ENCODE assay signal across 8 cellular contexts in genomic region chr3:12966847-12967750, GRCh38.
DNase-seq lines count a peak whose midpoint lies in the region; ATAC-seq, FAIRE-seq and TF ChIP-seq lines count a peak whose summit lies in the region.

No MANE protein-coding gene starts in this region.

- no peak for FAIRE-seq in RCC 7860 (lab: Jason Lieb, UNC)

- intact Hi-C loops in adrenal gland (cut with DNase I) = no loop called here

- H3K4me3 ChIP-seq in adrenal gland (peak overlapping the region; percentile 33 to 91 (median 64)), iPS-20b (ENCODE audit: low read length) (peak overlapping the region; percentile 71)

- 5 to 23% (median 10%) methylated on average over 7 to 75 of the region's 75 CpGs for WGBS in adrenal gland, 4 donors

- no peaks in the 10 kb centered on the region for H3K9me3 ChIP-seq in adrenal gland (replicated peaks in 1 of 3)
- H3K9me3 ChIP-seq in iPS-20b (ENCODE audit: insufficient read depth, low read depth, low read length) = no peaks in the 10 kb centered on the region

- DNase-seq in AG20443 (ENCODE audit: low spot score) (peak; percentile 53), adrenal gland (peak in 2 of 7 donors; percentile 28 to 45), RCC 7860 (ENCODE audit: low spot score) (no peak), COR-L47 (lab: John Stamatoyannopoulos, UW) (no peak)
- DNase-seq in stimulated activated CD4-positive, alpha-beta T cell treated with anti-CD3 and anti-CD28 coated beads, Interleukin-2, amount 100 ng/mL, for 24 hours = peak; percentile 32 to 39

- ATAC-seq in GM19463 (IDR thresholded peaks at IDR 0.05; ENCODE audit: unreplicated experiment) (peak; percentile 9), HG03565 (IDR thresholded peaks at IDR 0.05; ENCODE audit: unreplicated experiment) (peak; percentile 20)

- H3K27me3 ChIP-seq in adrenal gland = no peaks in the 10 kb centered on the region
- H3K27me3 ChIP-seq in iPS-20b (ENCODE audit: insufficient read depth, low read length) = peaks cover 28% of the 10 kb centered on the region

- H3K9ac ChIP-seq in iPS-20b (ENCODE audit: low read depth, low read length) = peak overlapping the region; percentile 74; the same call in 1 of the 2 replicates

- H3K36me3 ChIP-seq in adrenal gland (replicated peaks in 1 of 2) (no peaks in the 10 kb centered on the region), iPS-20b (ENCODE audit: insufficient read depth, low read depth, low read length) (no peaks in the 10 kb centered on the region)

- H3K27ac ChIP-seq in adrenal gland = peak overlapping the region in 4 of 5 donors; percentile 52 to 89 (median 84)
- no peak overlapping the region for H3K27ac ChIP-seq in iPS-20b (ENCODE audit: low read length)

- TF ChIP-seq CTCF in adrenal gland (IDR thresholded peaks at IDR 0.05) = no peak

- TF ChIP-seq POLR2A in adrenal gland (IDR thresholded peaks at IDR 0.05) = peak in 1 of 2 donors; percentile 72

- H3K4me1 ChIP-seq in adrenal gland (replicated peaks in 1 of 2) (peaks cover 37 to 55% of the 10 kb centered on the region in 2 donors), iPS-20b (ENCODE audit: insufficient read depth, low read length) (peaks cover 5% of the 10 kb centered on the region; the same call in 1 of the 2 replicates)

Comparison
In these comparisons a context has a peak if more than half of its experiments do, and no peak if none do; other contexts are left out.
1. DNase-seq: peak in AG20443 (single experiment) and stimulated activated CD4-positive, alpha-beta T cell treated with anti-CD3 and anti-CD28 coated beads, Interleukin-2, amount 100 ng/mL, for 24 hours (2 of 2); none in RCC 7860 (single experiment) and COR-L47 (single experiment).